Comparison of ENCODE assay signal across 8 cellular contexts in genomic region chr20:53210041-53210440, GRCh38.
"Had no signal": no experiment of that assay in that cellular context is flagged by ENCODE, and none has a peak within 500 bp of the region (broad histone marks: within the 10 kb centered on the region; RNA-seq: fewer than 3 reads in every experiment).

No MANE protein-coding gene starts in this region.

- H2AFZ ChIP-seq: GM23338 had no signal

- ATAC-seq: GM23338 had no signal

- DNase-seq: H9, HCEC 1CT, IMR-90, KBM-7 had no signal

- H3K4me2 ChIP-seq: GM23338, KMS-11 had no signal

- H3K4me3 ChIP-seq: GM23338 had no signal

- H3K27ac ChIP-seq: HL-60, KMS-11 had no signal

- FAIRE-seq: H54 had no signal

- H3K9ac ChIP-seq: KMS-11 had no signal
